15 cellular contexts compared by ENCODE assay signal in the genomic region with DNA sequence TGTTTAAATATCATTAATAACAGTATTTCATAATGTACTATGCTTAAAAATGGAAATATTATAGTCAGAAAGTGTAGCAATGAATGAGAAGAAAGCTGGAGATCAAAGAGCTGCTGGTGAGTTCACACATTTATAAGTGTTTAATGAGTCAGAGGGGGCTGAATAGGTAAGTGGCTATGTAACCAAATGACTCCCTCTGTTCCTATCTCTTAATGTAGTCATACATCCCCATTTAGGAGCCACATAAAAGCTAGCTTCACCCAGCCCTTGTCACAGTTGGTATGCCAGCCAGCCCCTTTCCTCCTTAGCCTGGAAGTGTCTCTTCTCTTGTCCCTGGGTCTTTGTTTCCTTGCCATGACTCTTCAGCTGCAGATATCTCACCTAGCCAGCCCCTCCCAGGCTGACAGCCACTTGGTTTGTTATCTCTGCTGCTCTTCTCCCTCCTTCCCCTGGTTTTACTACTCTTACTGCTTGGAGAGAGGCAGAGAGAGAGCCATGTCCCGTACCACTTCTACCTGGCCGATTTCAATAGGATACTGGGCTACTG.
"Had no signal": no experiment of that assay in that cellular context is flagged by ENCODE, and none has a peak within 500 bp of the region (broad histone marks: within the 10 kb centered on the region; RNA-seq: fewer than 3 reads in every experiment).

No MANE protein-coding gene starts in this region.

- H3K36me3 Mint-ChIP-seq: memory B cell; stimulated activated memory B cell treated with anti-CD40 and anti-IgM and Interleukin-4, amounts not matched to agents 10 μg/mL and 1 μg/mL and 100 μg/mL, for 72 hours had no signal

- H3K9me3 Mint-ChIP-seq: activated CD4-positive, alpha-beta memory T cell treated with anti-CD3 and anti-CD28 coated beads, Interleukin-2, amount 10 ng/mL, durations not matched to agents 7 days and 5 days; memory B cell; nephron; stimulated activated memory B cell treated with anti-CD40 and anti-IgM and Interleukin-4, amounts not matched to agents 10 μg/mL and 1 μg/mL and 100 μg/mL, for 72 hours had no signal

- H3K27ac Mint-ChIP-seq: activated CD4-positive, alpha-beta memory T cell treated with anti-CD3 and anti-CD28 coated beads, Interleukin-2, amount 10 ng/mL, durations not matched to agents 7 days and 5 days; memory B cell; nephron; stimulated activated memory B cell treated with anti-CD40 and anti-IgM and Interleukin-4, amounts not matched to agents 10 μg/mL and 1 μg/mL and 100 μg/mL, for 72 hours had no signal

- ATAC-seq: psoas muscle; sciatic nerve; stimulated activated memory B cell treated with anti-CD40 and anti-IgM and Interleukin-4, amounts not matched to agents 10 μg/mL and 1 μg/mL and 100 μg/mL, for 72 hours had no signal

- DNase-seq: activated CD4-positive, alpha-beta memory T cell treated with anti-CD3 and anti-CD28 coated beads, Interleukin-2, amount 10 ng/mL, durations not matched to agents 7 days and 5 days; activated CD4-positive, CD25-positive, alpha-beta regulatory T cell treated with anti-CD3 and anti-CD28 coated beads, Interleukin-2, amount 50 U/mL, for 72 hours; activated gamma-delta T cell treated with Interleukin-2 at 50 U/mL for 16 hours; activated T-cell treated with anti-CD3 and anti-CD28 coated beads, Interleukin-2, amount 50 U/mL, for 48 hours; aorta; dorsolateral prefrontal cortex; head of caudate nucleus; psoas muscle; spleen; stimulated activated CD4-positive, alpha-beta T cell treated with anti-CD3 and anti-CD28 coated beads, Interleukin-1b, Interleukin-23, amount 100 ng/mL, for 48 hours; tibial artery had no signal
